In genomic region chr11:72793452-72794367, GRCh38 we compare ENCODE assay signal across 8 cellular contexts. TPM values are rescaled to one million over a fixed set of nuclear protein-coding genes. Genes with fewer than 3 reads are reported as not detected.
DNase-seq lines count a peak whose midpoint lies in the region; ATAC-seq and TF ChIP-seq lines count a peak whose summit lies in the region.

STARD10 (minus strand) TSS chr11:72794047; CDS start chr11:72781181, 12,866 bp downstream.

- TF ChIP-seq POLR2A in Peyer's patch (IDR thresholded peaks at IDR 0.05), result no peak
- TF ChIP-seq POLR2A in esophagus muscularis mucosa (IDR thresholded peaks at IDR 0.05; ENCODE audit: low read depth), result no peak

- H3K36me3 Mint-ChIP-seq in activated T-cell treated with anti-CD3 and anti-CD28 coated beads, Interleukin-2, amount 50 U/mL, for 72 hours (ENCODE audit: insufficient read depth in 2 of 2), result no peaks in the 10 kb centered on the region

- H3K4me1 ChIP-seq in DND-41 (ENCODE audit: insufficient read depth, low read length) (peaks cover 24% of the 10 kb centered on the region), Peyer's patch (peaks cover 0 to 16% (median 9%) of the 10 kb centered on the region in 4 donors), esophagus muscularis mucosa (peaks cover 30 to 33% (median 31%) of the 10 kb centered on the region in 4 donors), muscle layer of duodenum (ENCODE audit: control insufficient read depth in 1 of 2, insufficient read depth in 2 of 2, low read length in 2 of 2) (peaks cover 0 to 14% of the 10 kb centered on the region in 2 donors)

- H3K27ac ChIP-seq in DND-41 (ENCODE audit: low read length) (peak within 1 kb of the TSS; percentile 94), KOPT-K1 (ENCODE audit: low read depth, low read length, poor library complexity, severe bottlenecking) (peak within 1 kb of the TSS; percentile 69), Peyer's patch (peak within 1 kb of the TSS; percentile 77 to 96 (median 92)), esophagus muscularis mucosa (replicated peaks in 1 of 4) (peak within 1 kb of the TSS; percentile 87 to 95 (median 92)), muscle layer of duodenum (ENCODE audit: low read length) (peak within 1 kb of the TSS; percentile 63)

- ATAC-seq in DND-41 (ENCODE audit: insufficient read depth, low read depth), result peak; percentile 92
- peak; percentile 89 for ATAC-seq in GM21737 (IDR thresholded peaks at IDR 0.05; ENCODE audit: unreplicated experiment)
- peak; percentile 96 for ATAC-seq in activated T-cell treated with anti-CD3 and anti-CD28 coated beads, Interleukin-2, amount 50 U/mL, for 72 hours (replicated peaks in 1 of 2)

- peak within 1 kb of the TSS; percentile 81 for H3K27ac Mint-ChIP-seq in activated T-cell treated with anti-CD3 and anti-CD28 coated beads, Interleukin-2, amount 50 U/mL, for 72 hours

- no peaks in the 10 kb centered on the region for H3K9me3 ChIP-seq in DND-41 (ENCODE audit: insufficient read depth, low read length, severe bottlenecking)
- no peaks in the 10 kb centered on the region for H3K9me3 ChIP-seq in KOPT-K1 (ENCODE audit: insufficient read depth, low read length, poor library complexity, severe bottlenecking)
- H3K9me3 ChIP-seq in Peyer's patch, result no peaks in the 10 kb centered on the region
- no peaks in the 10 kb centered on the region for H3K9me3 ChIP-seq in esophagus muscularis mucosa
- H3K9me3 ChIP-seq in muscle layer of duodenum (ENCODE audit: control insufficient read depth in 1 of 2, low read length in 2 of 2), result no peaks in the 10 kb centered on the region

- peak within 1 kb of the TSS; percentile 82 for H3K4me2 ChIP-seq in DND-41 (ENCODE audit: insufficient read depth, low read length)

- H3K9me3 Mint-ChIP-seq in activated T-cell treated with anti-CD3 and anti-CD28 coated beads, Interleukin-2, amount 50 U/mL, for 72 hours, result no peaks in the 10 kb centered on the region

- H3K4me3 Mint-ChIP-seq in activated T-cell treated with anti-CD3 and anti-CD28 coated beads, Interleukin-2, amount 50 U/mL, for 72 hours, result peak within 1 kb of the TSS; percentile 79 to 91

- H3K79me2 ChIP-seq in DND-41 (ENCODE audit: insufficient read depth, low read length), result peaks cover 8% of the 10 kb centered on the region; the same call in 1 of the 2 replicates

- H3K4me3 ChIP-seq in DND-41 (ENCODE audit: low read depth in 1 of 2, low read length in 2 of 2) (peak within 1 kb of the TSS; percentile 49 to 76; a peak in 3 of 4 replicates), Peyer's patch (peak within 1 kb of the TSS; percentile 57 to 72 (median 66)), esophagus muscularis mucosa (peak within 1 kb of the TSS; percentile 66 to 75 (median 68)), muscle layer of duodenum (ENCODE audit: low read depth in 1 of 2, low read length in 2 of 2) (peak within 1 kb of the TSS; percentile 68 to 76)

- TF ChIP-seq EP300 in esophagus muscularis mucosa (IDR thresholded peaks at IDR 0.05), result no peak

- TF ChIP-seq CTCF in DND-41 (IDR thresholded peaks at IDR 0.05; ENCODE audit: borderline replicate concordance, extremely low read depth, low read length, poor library complexity, severe bottlenecking) (peak; percentile 93), Peyer's patch (IDR thresholded peaks at IDR 0.05) (peak; percentile 98 to 100 (median 99)), esophagus muscularis mucosa (IDR thresholded peaks at IDR 0.05) (peak; percentile 94 to 100 (median 99))

- peak within 1 kb of the TSS; percentile 86 for H2AFZ ChIP-seq in DND-41 (ENCODE audit: low read depth, low read length)

- intact Hi-C loops in esophagus muscularis mucosa (cut with DNase I), result loop anchor here (1.0 kb wide), 1 partner anchor 68 kb away; no protein-coding TSS in a partner anchor

- DNase-seq in DND-41, result peak; percentile 96
- peak; percentile 94 to 98 (median 97) for DNase-seq in Peyer's patch
- DNase-seq in activated T-cell treated with anti-CD3 and anti-CD28 coated beads, Interleukin-2, amount 50 U/mL, for 72 hours, result peak; percentile 93 to 97
- DNase-seq in esophagus muscularis mucosa (ENCODE audit: extremely low spot score), result peak; percentile 99
- DNase-seq in stimulated activated CD8-positive, alpha-beta memory T cell treated with anti-CD3 and anti-CD28 coated beads, Interleukin-7, amount 100 ng/mL, for 48 hours (ENCODE audit: extremely low read depth in 1 of 2, low read depth in 1 of 2), result peak; percentile 86 to 90

- WGBS in esophagus muscularis mucosa, result 3% methylated on average over 22 of the region's 55 CpGs

- H3K9ac ChIP-seq in DND-41 (ENCODE audit: low read depth, low read length), result peak within 1 kb of the TSS; percentile 57

- no peaks in the 10 kb centered on the region for H3K27me3 Mint-ChIP-seq in activated T-cell treated with anti-CD3 and anti-CD28 coated beads, Interleukin-2, amount 50 U/mL, for 72 hours (ENCODE audit: low read depth)

- peaks cover 26% of the 10 kb centered on the region for H3K4me1 Mint-ChIP-seq in activated T-cell treated with anti-CD3 and anti-CD28 coated beads, Interleukin-2, amount 50 U/mL, for 72 hours (ENCODE audit: low read depth)

- no peaks in the 10 kb centered on the region for H3K36me3 ChIP-seq in DND-41 (ENCODE audit: insufficient read depth, low read length)
- H3K36me3 ChIP-seq in KOPT-K1 (ENCODE audit: insufficient read depth, low read length), result no peaks in the 10 kb centered on the region
- H3K36me3 ChIP-seq in Peyer's patch, result no peaks in the 10 kb centered on the region
- H3K36me3 ChIP-seq in esophagus muscularis mucosa, result no peaks in the 10 kb centered on the region
- H3K36me3 ChIP-seq in muscle layer of duodenum (ENCODE audit: control insufficient read depth in 1 of 2, insufficient read depth in 2 of 2, low read length in 2 of 2), result no peaks in the 10 kb centered on the region

- no peaks in the 10 kb centered on the region for H3K27me3 ChIP-seq in DND-41 (ENCODE audit: insufficient read depth, low read length, poor library complexity)
- H3K27me3 ChIP-seq in Peyer's patch, result no peaks in the 10 kb centered on the region
- H3K27me3 ChIP-seq in esophagus muscularis mucosa, result no peaks in the 10 kb centered on the region
- H3K27me3 ChIP-seq in muscle layer of duodenum (ENCODE audit: low read depth, low read length), result no peaks in the 10 kb centered on the region

- no peaks in the 10 kb centered on the region for H4K20me1 ChIP-seq in DND-41 (ENCODE audit: insufficient read depth, low read length)

RNA-seq across cellular contexts. Expression of gene STARD10, which starts in this region (rescaled TPM):
- total RNA-seq in Peyer's patch (100 to 1,000 TPM; 118 to 187 (median 168) TPM), esophagus muscularis mucosa (10 to 100 TPM; 26.6 to 75.4 (median 58.1) TPM)
- total RNA-seq in activated T-cell treated with anti-CD3 and anti-CD28 coated beads, Interleukin-2, amount 50 U/mL, for 72 hours, result 10 to 100 TPM; 31.9 to 41.3 TPM

Comparison
In these comparisons a context has a peak if more than half of its experiments do, and no peak if none do; other contexts are left out.
1. Peak in every context shown above with its lines: DNase-seq, ATAC-seq, H3K4me3 ChIP-seq and H3K27ac ChIP-seq.